Comparison of ENCODE assay signal across 8 cellular contexts in the genomic region with DNA sequence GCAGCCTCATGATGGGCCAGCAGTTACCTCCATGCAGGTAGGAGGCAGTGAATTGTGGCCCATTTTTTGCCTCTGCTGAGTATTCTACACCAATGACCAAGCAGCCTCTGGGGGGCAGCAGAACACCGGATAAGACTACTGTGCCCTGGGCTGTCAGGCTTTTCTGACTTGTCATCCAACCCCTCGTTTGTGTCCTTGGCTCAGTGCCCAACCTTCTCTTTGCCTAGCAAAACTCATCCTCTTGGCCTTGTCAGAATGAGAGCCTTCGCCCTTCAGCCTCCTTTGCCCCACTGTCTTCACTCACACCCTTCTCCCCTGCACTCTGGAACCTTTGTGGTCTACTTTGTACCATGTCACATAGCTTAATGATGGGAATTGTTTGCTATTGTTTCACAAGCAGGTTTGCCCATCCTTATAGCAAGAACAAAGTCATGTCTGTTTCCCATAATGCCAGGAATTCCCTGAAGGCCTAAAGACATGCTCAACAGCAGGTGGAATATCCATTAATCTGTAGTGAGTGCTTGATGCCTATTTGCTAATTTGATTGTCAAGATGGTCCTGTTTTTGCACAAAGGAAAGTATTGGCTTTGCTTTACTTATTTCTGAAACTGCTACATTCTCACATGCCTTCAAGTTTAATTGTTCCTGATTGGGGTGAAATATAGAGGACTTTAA.
DNase-seq lines count a peak whose midpoint lies in the region; ATAC-seq and TF ChIP-seq lines count a peak whose summit lies in the region.

No MANE protein-coding gene starts in this region.

- no peaks in the 10 kb centered on the region for H3K4me1 ChIP-seq in prostate gland (replicated peaks)

- H3K9me3 ChIP-seq in prostate gland, result no peaks in the 10 kb centered on the region

- no peaks in the 10 kb centered on the region for H3K27me3 ChIP-seq in prostate gland (replicated peaks; ENCODE audit: insufficient read depth)

- H3K36me3 Mint-ChIP-seq in activated naive CD4-positive, alpha-beta T cell treated with anti-CD3 and anti-CD28 coated beads, Interleukin-2, amount 50 U/mL, for 72 hours, result no peaks in the 10 kb centered on the region

- H3K27ac ChIP-seq in prostate gland (no peak overlapping the region), coronary artery (no peak overlapping the region)

- TF ChIP-seq POLR2A in prostate gland (IDR thresholded peaks at IDR 0.05), result no peak

- H3K9me3 Mint-ChIP-seq in activated naive CD4-positive, alpha-beta T cell treated with anti-CD3 and anti-CD28 coated beads, Interleukin-2, amount 50 U/mL, for 72 hours, result no peaks in the 10 kb centered on the region

- intact Hi-C loops in Right ventricle myocardium superior (cut with DNase I) (loop anchor here (5.0 to 10.0 kb wide), 2 partner anchors 130 to 553 kb away; no protein-coding TSS in a partner anchor), prostate gland (cut with DNase I) (loop anchor here (2.0 kb wide), 2 partner anchors 138 to 550 kb away; partner anchors contain the start of gene KCNH1)

- H3K4me3 ChIP-seq in prostate gland, result no peak overlapping the region
- no peak overlapping the region for H3K4me3 ChIP-seq in coronary artery

- WGBS in prostate gland, result 27% methylated on average over 3 of the region's 3 CpGs

- DNase-seq in GM04504 (ENCODE audit: low read depth), result peak; percentile 57
- peak; percentile 96 for DNase-seq in NCI-H1105 (lab: John Stamatoyannopoulos, UW)
- peak; percentile 50 for DNase-seq in SKM-1 (lab: John Stamatoyannopoulos, UW; ENCODE audit: unreplicated experiment)
- DNase-seq in activated naive CD4-positive, alpha-beta T cell treated with anti-CD3 and anti-CD28 coated beads, Interleukin-2, amount 50 U/mL, for 72 hours (ENCODE audit: low spot score in 2 of 2), result peak in 1 of 2 donors; percentile 75
- DNase-seq in Right ventricle myocardium superior, result peak; percentile 82
- peak; percentile 68 for DNase-seq in prostate gland (ENCODE audit: low spot score)
- DNase-seq in coronary artery (ENCODE audit: low spot score), result no peak

- no peak overlapping the region for H3K27ac Mint-ChIP-seq in activated naive CD4-positive, alpha-beta T cell treated with anti-CD3 and anti-CD28 coated beads, Interleukin-2, amount 50 U/mL, for 72 hours

- ATAC-seq in HG02571 (IDR thresholded peaks at IDR 0.05; ENCODE audit: unreplicated experiment), result peak; percentile 87
- peak; percentile 81 to 98 for ATAC-seq in activated naive CD4-positive, alpha-beta T cell treated with anti-CD3 and anti-CD28 coated beads, Interleukin-2, amount 50 U/mL, for 72 hours
- peak; percentile 85 for ATAC-seq in Right ventricle myocardium superior (ENCODE audit: poor library complexity)

- peak in 3 of 4 experiments; percentile 59 to 67 (median 60) for TF ChIP-seq CTCF in prostate gland (IDR thresholded peaks at IDR 0.05)
- TF ChIP-seq CTCF in coronary artery (IDR thresholded peaks at IDR 0.05), result no peak

- H3K36me3 ChIP-seq in prostate gland, result no peaks in the 10 kb centered on the region
